Comparison of ENCODE assay signal across 21 cellular contexts in genomic region chr9:121836382-121836885, GRCh38.
"Had no signal": no experiment of that assay in that cellular context is flagged by ENCODE, and none has a peak within 500 bp of the region (broad histone marks: within the 10 kb centered on the region; RNA-seq: fewer than 3 reads in every experiment).

No MANE protein-coding gene starts in this region.

- H3K9me3 ChIP-seq: testis, upper lobe of right lung had no signal

- H3K36me3 ChIP-seq: cardiac muscle cell, upper lobe of right lung had no signal

- H3K4me3 ChIP-seq: cardiac muscle cell, dorsolateral prefrontal cortex, hepatocyte, lung, skin epidermis, testis, upper lobe of right lung had no signal

- H3K27me3 ChIP-seq: cardiac muscle cell, dorsolateral prefrontal cortex, foreskin keratinocyte, hepatocyte, testis, upper lobe of right lung had no signal

- DNase-seq: activated CD4-positive, alpha-beta T cell treated with anti-CD3 and anti-CD28 coated beads for 36 hours; activated CD8-positive, alpha-beta T cell treated with anti-CD3 and anti-CD28 coated beads, Interleukin-2, amount 10 ng/mL, durations not matched to agents 7 days and 5 days; activated gamma-delta T cell treated with Interleukin-2 at 50 U/mL for 16 hours; activated naive CD8-positive, alpha-beta T cell treated with anti-CD3 and anti-CD28 coated beads for 36 hours; amniotic stem cell; foreskin keratinocyte; left colon; nephron progenitor cell; occipital lobe; stimulated activated CD4-positive, alpha-beta T cell treated with anti-CD3 and anti-CD28 coated beads, Interleukin-4, amount 100 ng/mL, for 1 hour; stimulated activated naive CD8-positive, alpha-beta T cell treated with anti-CD3 and anti-CD28 coated beads, Interleukin-15, amount 100 ng/mL, for 72 hours; SW 1271; T-helper 2 cell; testis; upper lobe of right lung had no signal

- H3K4me1 ChIP-seq: foreskin keratinocyte, upper lobe of right lung had no signal

- H3K27ac ChIP-seq: cardiac muscle cell, foreskin keratinocyte, hepatocyte, skin epidermis, testis, upper lobe of right lung, VCaP had no signal

- ATAC-seq: activated CD4-positive, alpha-beta T cell treated with anti-CD3 and anti-CD28 coated beads for 36 hours; activated CD8-positive, alpha-beta T cell treated with anti-CD3 and anti-CD28 coated beads, Interleukin-2, amount 10 ng/mL, durations not matched to agents 7 days and 5 days; foreskin keratinocyte; stimulated activated naive CD8-positive, alpha-beta T cell treated with anti-CD3 and anti-CD28 coated beads, Interleukin-15, amount 100 ng/mL, for 72 hours; upper lobe of right lung had no signal
